15 cellular contexts compared by ENCODE assay signal in the genomic region with DNA sequence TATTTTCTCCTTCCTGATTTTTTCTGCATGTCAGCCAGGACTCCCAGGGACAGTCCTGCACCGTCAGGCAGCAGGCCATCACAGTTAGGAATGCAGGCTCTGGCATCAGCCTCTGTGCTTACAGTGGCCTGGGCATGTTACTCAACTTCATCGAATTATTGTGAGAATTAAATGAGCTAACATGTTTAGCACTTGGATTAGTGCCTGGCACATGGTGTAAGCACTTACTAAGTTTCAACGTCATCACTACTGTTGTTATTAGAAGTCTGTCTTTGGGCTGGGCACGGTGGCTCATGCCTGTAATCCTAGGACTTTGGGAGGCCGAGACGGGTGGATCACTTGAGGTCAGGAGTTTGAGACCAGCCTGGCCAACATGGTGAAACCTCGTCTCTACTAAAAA. TPM values are rescaled to one million over a fixed set of nuclear protein-coding genes. Genes with fewer than 3 reads are reported as not detected.
DNase-seq lines count a peak whose midpoint lies in the region; ATAC-seq and TF ChIP-seq lines count a peak whose summit lies in the region.
"Had no signal": no experiment of that assay in that cellular context is flagged by ENCODE, and none has a peak within 500 bp of the region (broad histone marks: within the 10 kb centered on the region; RNA-seq: fewer than 3 reads in every experiment).

No MANE protein-coding gene starts in this region.

- POLR2A ChIA-PET in AG04449 (lab: Yijun Ruan, JAX), result no interaction called here

- H2AFZ ChIP-seq in fibroblast of lung (ENCODE audit: low read length), result no peak overlapping the region

- H3K27me3 ChIP-seq in fibroblast of lung (ENCODE audit: control insufficient read depth, insufficient read depth, low read length), result no peaks in the 10 kb centered on the region
- H3K27me3 ChIP-seq in ovary, result no peaks in the 10 kb centered on the region

- DNase-seq in AG04449 (ENCODE audit: low read depth, low spot score) (peak; percentile 80), M059J (ENCODE audit: low read depth) (peak; percentile 5), fibroblast of lung (ENCODE audit: low read depth in 2 of 2) (peak; percentile 79 to 99), myocyte (ENCODE audit: low read depth) (peak; percentile 68), NCI-H2171 (lab: John Stamatoyannopoulos, UW) (no peak), ovary (no peak)
- DNase-seq: activated CD8-positive, alpha-beta memory T cell treated with anti-CD3 and anti-CD28 coated beads, Interleukin-2, amount 50 U/mL, for 4 hours; AML-193; anterior cingulate cortex; foreskin melanocyte; RPMI8226; small intestine had no signal

- H3K9ac ChIP-seq in fibroblast of lung (ENCODE audit: insufficient read depth, low read length), result no peak overlapping the region

- TF ChIP-seq CTCF in AG04449 (IDR thresholded peaks at IDR 0.05; ENCODE audit: insufficient read depth, low read length, missing control alignments) (no peak), fibroblast of lung (conservative IDR thresholded peaks at IDR 0.05 in 1 of 2, IDR thresholded peaks at IDR 0.05 in 1 of 2; ENCODE audit: low read depth in 1 of 2, low read length in 2 of 2) (no peak), ovary (IDR thresholded peaks at IDR 0.05) (no peak)

- CTCF ChIA-PET in AG04449 (lab: Yijun Ruan, JAX), result no interaction called here

- H4K20me1 ChIP-seq in fibroblast of lung (ENCODE audit: control insufficient read depth, extremely low read depth, insufficient read depth, low read length), result no peaks in the 10 kb centered on the region

- ATAC-seq in GM18861 (IDR thresholded peaks at IDR 0.05; ENCODE audit: unreplicated experiment), result no peak
- no peak for ATAC-seq in GM19328 (IDR thresholded peaks at IDR 0.05; ENCODE audit: unreplicated experiment)
- ATAC-seq: K562 had no signal

- H3K27ac ChIP-seq in fibroblast of lung (ENCODE audit: insufficient read depth, low read length), result peak overlapping the region; percentile 63
- no peak overlapping the region for H3K27ac ChIP-seq in ovary

- no peak for TF ChIP-seq POLR2A in ovary (IDR thresholded peaks at IDR 0.05)

- H3K79me2 ChIP-seq in fibroblast of lung (ENCODE audit: control insufficient read depth, insufficient read depth, low read length), result no peaks in the 10 kb centered on the region

- intact Hi-C loops in ovary (cut with DNase I), result no loop called here

- H3K9me3 ChIP-seq in fibroblast of lung (ENCODE audit: control insufficient read depth, insufficient read depth, low read depth, low read length), result no peaks in the 10 kb centered on the region
- H3K9me3 ChIP-seq in ovary, result no peaks in the 10 kb centered on the region

- H3K4me3 ChIP-seq in AG04449 (ENCODE audit: low read depth, low read length) (no peak overlapping the region), fibroblast of lung (replicated peaks in 1 of 4; ENCODE audit: control extremely low read depth in 1 of 4, insufficient read depth in 1 of 4, low read depth in 3 of 4, low read length in 4 of 4) (no peak overlapping the region), ovary (no peak overlapping the region)
- H3K4me3 ChIP-seq: K562 had no signal

- no peak overlapping the region for H3K4me2 ChIP-seq in fibroblast of lung (ENCODE audit: extremely low read depth, insufficient read depth, low read length)

- H3K36me3 ChIP-seq in fibroblast of lung (ENCODE audit: control insufficient read depth, insufficient read depth, low read length) (peaks cover 3% of the 10 kb centered on the region), ovary (no peaks in the 10 kb centered on the region)

- no peak for TF ChIP-seq EP300 in ovary (IDR thresholded peaks at IDR 0.05)

- H3K4me1 ChIP-seq in fibroblast of lung (ENCODE audit: control insufficient read depth, extremely low read depth, insufficient read depth, low read length) (peaks cover 5% of the 10 kb centered on the region), ovary (ENCODE audit: insufficient read depth) (no peaks in the 10 kb centered on the region)

- 83 to 92% (median 86%) methylated on average over 7 of the region's 7 CpGs for WGBS in ovary, 3 donors

RNA-seq across cellular contexts. Expression of gene SCCPDH, which starts 45.1 kb away (rescaled TPM):
- total RNA-seq in M059J (2014; rRNA removed; shearing (Covaris generic)), result 31.1 and 42.4 TPM in 2 replicates
- 43.7 and 58.0 TPM in 2 replicates for total RNA-seq in fibroblast of lung
- polyA plus RNA-seq in fibroblast of lung, result 47.6 and 47.8 TPM in 2 replicates
- polyA plus RNA-seq in fibroblast of lung (2012), result 43.4 and 47.5 TPM in 2 replicates
- polyA minus RNA-seq in fibroblast of lung (ENCODE audit: low replicate concordance), result 2.9 and 4.9 TPM in 2 replicates
- total RNA-seq in myocyte, result 101 and 120 TPM in 2 replicates
- polyA plus RNA-seq in myocyte (2012), result 53.9 TPM
- 10 to 100 TPM; 14.7 to 26.2 (median 23.8) TPM for total RNA-seq in ovary
- 10 to 100 TPM; 20.3 to 24.9 TPM for polyA plus RNA-seq in ovary

Comparison
In these comparisons a context has a peak if more than half of its experiments do, and no peak if none do; other contexts are left out.
1. DNase-seq: peak in AG04449 (single experiment), M059J (single experiment), fibroblast of lung (2 of 2) and myocyte (single experiment); none in NCI-H2171 (single experiment) and ovary (0 of 5).